In genomic region chr1:165679282-165680036, GRCh38 we compare ENCODE assay signal across 22 cellular contexts. TPM values are rescaled to one million over a fixed set of nuclear protein-coding genes. Genes with fewer than 3 reads are reported as not detected.
DNase-seq lines count a peak whose midpoint lies in the region; ATAC-seq and TF ChIP-seq lines count a peak whose summit lies in the region.
"Had no signal": no experiment of that assay in that cellular context is flagged by ENCODE, and none has a peak within 500 bp of the region (broad histone marks: within the 10 kb centered on the region; RNA-seq: fewer than 3 reads in every experiment).

No MANE protein-coding gene starts in this region.

- no peak overlapping the region for H3T11ph ChIP-seq in H9 (ENCODE audit: low read length)

- peaks cover 78% of the 10 kb centered on the region for H3K36me3 ChIP-seq in WERI-Rb-1
- peaks cover 0 to 60% (median 23%) of the 10 kb centered on the region in 4 donors for H3K36me3 ChIP-seq in right lobe of liver
- peaks cover 0 to 90% (median 84%) of the 10 kb centered on the region in 9 donors for H3K36me3 ChIP-seq in heart left ventricle
- H3K36me3 ChIP-seq in PC-9 (ENCODE audit: low read depth): peaks cover 28% of the 10 kb centered on the region

- H3K4me1 ChIP-seq in H9 (ENCODE audit: insufficient read depth, low read length) (no peaks in the 10 kb centered on the region), right lobe of liver (peaks cover 0 to 17% (median 4%) of the 10 kb centered on the region in 4 donors), heart left ventricle (peaks cover 0 to 7% (median 0%) of the 10 kb centered on the region in 12 donors), PC-9 (replicated peaks; ENCODE audit: insufficient read depth) (no peaks in the 10 kb centered on the region)
- H3K4me1 ChIP-seq: ascending aorta had no signal

- no peak overlapping the region for H4K8ac ChIP-seq in H9 (replicated peaks; ENCODE audit: insufficient read length, low read depth, low read length)

- no peaks in the 10 kb centered on the region for H3K79me2 ChIP-seq in H9 (ENCODE audit: insufficient read depth, low read length)
- no peaks in the 10 kb centered on the region for H3K79me2 ChIP-seq in PC-9 (ENCODE audit: low read depth)

- no peak overlapping the region for H3K4me3 Mint-ChIP-seq in activated T-cell treated with anti-CD3 and anti-CD28 coated beads, Interleukin-2, amount 50 U/mL, for 24 hours
- H3K4me3 Mint-ChIP-seq in H9: no peak overlapping the region
- H3K4me3 Mint-ChIP-seq: CD14-positive monocyte; central memory CD8-positive, alpha-beta T cell had no signal

- H4K91ac ChIP-seq in H9 (ENCODE audit: insufficient read length, low read depth, low read length): no peak overlapping the region

- TF ChIP-seq CTCF in H9 (conservative IDR thresholded peaks at IDR 0.05) (peak; percentile 47; the same call in 2 of the 3 replicates), WERI-Rb-1 (IDR thresholded peaks at IDR 0.05; ENCODE audit: low read depth, low read length) (0 out of 2 replicates have a peak, but pooled peaks have one; percentile 19), right lobe of liver (IDR thresholded peaks at IDR 0.05) (no peak), heart left ventricle (IDR thresholded peaks at IDR 0.05) (no peak), PC-9 (conservative IDR thresholded peaks at IDR 0.05) (no peak)

- H3K27ac Mint-ChIP-seq in activated T-cell treated with anti-CD3 and anti-CD28 coated beads, Interleukin-2, amount 50 U/mL, for 24 hours: peak overlapping the region; percentile 63
- no peak overlapping the region for H3K27ac Mint-ChIP-seq in H9

- H3K4me1 Mint-ChIP-seq in activated T-cell treated with anti-CD3 and anti-CD28 coated beads, Interleukin-2, amount 50 U/mL, for 24 hours (ENCODE audit: low read depth): peaks cover 21% of the 10 kb centered on the region
- no peaks in the 10 kb centered on the region for H3K4me1 Mint-ChIP-seq in H9

- H3K27ac ChIP-seq in H9 (ENCODE audit: insufficient read length, low read depth, low read length) (no peak overlapping the region), WERI-Rb-1 (no peak overlapping the region), right lobe of liver (peak overlapping the region in 2 of 3 donors; percentile 20 to 64), heart left ventricle (no peak overlapping the region), PC-9 (no peak overlapping the region)
- H3K27ac ChIP-seq: ascending aorta, esophagus squamous epithelium, stomach had no signal

- H3K36me3 Mint-ChIP-seq in activated T-cell treated with anti-CD3 and anti-CD28 coated beads, Interleukin-2, amount 50 U/mL, for 24 hours (ENCODE audit: low read depth): peaks cover 88% of the 10 kb centered on the region
- peaks cover 38 to 70% (median 66%) of the 10 kb centered on the region in 3 experiments; a peak in 6 of 7 replicates for H3K36me3 Mint-ChIP-seq in H9 (ENCODE audit: insufficient read depth in 1 of 3, low read depth in 3 of 3)

- no peak overlapping the region for H2BK15ac ChIP-seq in H9 (ENCODE audit: low read depth, low read length)

- H3K9me3 ChIP-seq in H9 (ENCODE audit: control insufficient read depth, low read depth, low read length) (no peaks in the 10 kb centered on the region), WERI-Rb-1 (ENCODE audit: severe bottlenecking) (no peaks in the 10 kb centered on the region), right lobe of liver (no peaks in the 10 kb centered on the region), heart left ventricle (peaks cover 0 to 6% (median 0%) of the 10 kb centered on the region in 12 donors), PC-9 (ENCODE audit: insufficient read depth, low read depth) (no peaks in the 10 kb centered on the region)
- H3K9me3 ChIP-seq: ascending aorta, esophagus squamous epithelium, stomach had no signal

- ATAC-seq in right lobe of liver (no peak), heart left ventricle (no peak)

- H2BK12ac ChIP-seq in H9 (ENCODE audit: insufficient read length, low read depth, low read length): no peak overlapping the region

- H2AK5ac ChIP-seq in H9 (ENCODE audit: insufficient read length, low read length): no peak overlapping the region

- H3K23me2 ChIP-seq in H9 (ENCODE audit: insufficient read length, low read depth, low read length, poor library complexity, severe bottlenecking): no peaks in the 10 kb centered on the region

- no peaks in the 10 kb centered on the region for H4K20me1 ChIP-seq in H9 (ENCODE audit: control insufficient read depth, insufficient read depth, insufficient read length)
- no peaks in the 10 kb centered on the region for H4K20me1 ChIP-seq in PC-9 (ENCODE audit: insufficient read depth)

- no peaks in the 10 kb centered on the region for H3F3A ChIP-seq in PC-9 (ENCODE audit: insufficient read depth, low read depth)

- BruUV-seq in PC-9 (replicated peaks; lab: Mats Ljungman, UMichigan): no TSS peak

- H2AFZ ChIP-seq in H9 (ENCODE audit: low read length): no peak overlapping the region
- no peak overlapping the region for H2AFZ ChIP-seq in PC-9

- H3K79me1 ChIP-seq in H9 (ENCODE audit: insufficient read depth, low read depth, low read length, poor library complexity, severe bottlenecking): no peaks in the 10 kb centered on the region

- H3K27me3 ChIP-seq in H9 (ENCODE audit: insufficient read depth, low read length) (no peaks in the 10 kb centered on the region), WERI-Rb-1 (ENCODE audit: insufficient read depth, low read depth, severe bottlenecking) (no peaks in the 10 kb centered on the region), right lobe of liver (no peaks in the 10 kb centered on the region), heart left ventricle (no peaks in the 10 kb centered on the region), PC-9 (ENCODE audit: insufficient read depth, low read depth) (no peaks in the 10 kb centered on the region)
- H3K27me3 ChIP-seq: ascending aorta, esophagus squamous epithelium, stomach had no signal

- no CpG with 5 or more reads among the region's 1 CpG for WGBS in H9 (ENCODE audit: extremely low coverage, insufficient read length, low lambda C conversion rate)
- WGBS in right lobe of liver (ENCODE audit: insufficient coverage, low coverage, low lambda C conversion rate, missing lambda C conversion rate): 86% methylated on average over 1 of the region's 1 CpG
- 49 to 100% (median 97%) methylated on average over 1 of the region's 1 CpG for WGBS in heart left ventricle, 4 donors

- no peak overlapping the region for H3K4ac ChIP-seq in H9 (ENCODE audit: low read depth, low read length)

- no peak overlapping the region for H2BK5ac ChIP-seq in H9 (ENCODE audit: insufficient read length, low read length)

- H3K9me2 ChIP-seq in PC-9 (ENCODE audit: insufficient read depth): no peaks in the 10 kb centered on the region

- no peak overlapping the region for H3K4me3 ChIP-seq in WERI-Rb-1 (ENCODE audit: low read depth, low read length)
- H3K4me3 ChIP-seq in right lobe of liver: no peak overlapping the region
- H3K4me3 ChIP-seq in heart left ventricle: no peak overlapping the region
- no peak overlapping the region for H3K4me3 ChIP-seq in PC-9
- H3K4me3 ChIP-seq: ascending aorta, esophagus squamous epithelium, stomach had no signal

- no peak overlapping the region for H3K56ac ChIP-seq in H9 (ENCODE audit: insufficient read length, low read depth, low read length)

- no peak overlapping the region for H4K5ac ChIP-seq in H9 (ENCODE audit: insufficient read length, low read depth, low read length)

- CTCF ChIA-PET in PC-9 (lab: Charles Lee): no interaction called here

- H3K9ac ChIP-seq in H9 (ENCODE audit: extremely low read depth, insufficient read length, low read length): no peak overlapping the region

- H2BK120ac ChIP-seq in H9 (ENCODE audit: low read depth, low read length, poor library complexity, severe bottlenecking): no peak overlapping the region

- POLR2A ChIA-PET in PC-9 (lab: Charles Lee; ENCODE audit: unreplicated experiment): no interaction called here

- no peak overlapping the region for H3K23ac ChIP-seq in H9 (ENCODE audit: insufficient read length, low read depth, low read length)

- no peak overlapping the region for H3K18ac ChIP-seq in H9 (ENCODE audit: insufficient read length, low read depth, low read length)

- H3K4me2 ChIP-seq in H9 (ENCODE audit: insufficient read depth, insufficient read length, low read length): no peak overlapping the region
- no peak overlapping the region for H3K4me2 ChIP-seq in PC-9

- TF ChIP-seq POLR2A in right lobe of liver (IDR thresholded peaks at IDR 0.05) (no peak), heart left ventricle (IDR thresholded peaks at IDR 0.05) (no peak)

- no peak for DNase-seq in activated T-cell treated with anti-CD3 and anti-CD28 coated beads, Interleukin-2, amount 50 U/mL, for 24 hours
- DNase-seq in activated T-cell treated with anti-CD3 and anti-CD28 coated beads, Interleukin-2, amount 50 U/mL, for 48 hours: no peak
- DNase-seq in H9 (no peak), WERI-Rb-1 (no peak), right lobe of liver (no peak), heart left ventricle (no peak), epidermal melanocyte (ENCODE audit: insufficient read length, low spot score) (no peak), PC-9 (no peak)
- DNase-seq: ACHN; activated effector memory CD4-positive, alpha-beta T cell treated with anti-CD3 and anti-CD28 coated beads, Interleukin-2, amount 50 U/mL, for 16 hours; DND-41; esophagus squamous epithelium; Kasumi-1; NCI-H1105 treated with DMSO at 0.1 percent for 48 hours; NCI-H510A treated with DMSO at 0.1 percent for 48 hours; SIG-M5; stimulated activated CD4-positive, alpha-beta T cell treated with anti-CD3 and anti-CD28 coated beads, Interleukin-4, amount 100 ng/mL, for 24 hours; T-helper 1 cell had no signal

- no peaks in the 10 kb centered on the region for H3K27me3 Mint-ChIP-seq in activated T-cell treated with anti-CD3 and anti-CD28 coated beads, Interleukin-2, amount 50 U/mL, for 24 hours
- H3K27me3 Mint-ChIP-seq in H9 (ENCODE audit: low read depth): no peaks in the 10 kb centered on the region
- H3K27me3 Mint-ChIP-seq: central memory CD8-positive, alpha-beta T cell had no signal

- H3K9me3 Mint-ChIP-seq in activated T-cell treated with anti-CD3 and anti-CD28 coated beads, Interleukin-2, amount 50 U/mL, for 24 hours: no peaks in the 10 kb centered on the region
- H3K9me3 Mint-ChIP-seq in H9: peaks cover 2 to 5% of the 10 kb centered on the region in 2 experiments; a peak in 3 of 5 replicates
- H3K9me3 Mint-ChIP-seq: central memory CD8-positive, alpha-beta T cell had no signal

- intact Hi-C loops in right lobe of liver (cut with DNase I): no loop called here
- intact Hi-C loops in heart left ventricle (cut with DNase I): no loop called here
- intact Hi-C loops in PC-9 (cut with micrococcal nuclease; ENCODE audit: unreplicated experiment): loop anchor here (1.0 kb wide), 1 partner anchor 10 kb away; no protein-coding TSS in a partner anchor

- H3K14ac ChIP-seq in H9 (ENCODE audit: insufficient read depth, low read length): no peak overlapping the region

- H2BK20ac ChIP-seq in H9 (ENCODE audit: low read depth, low read length, poor library complexity, severe bottlenecking): no peak overlapping the region

RNA-seq across cellular contexts. Expression of gene ALDH9A1, which starts 18.9 kb away (rescaled TPM):
- 55.0 and 56.6 TPM in 2 replicates for total RNA-seq in H9 (2021)
- 100 to 1,000 TPM in 3 of 6 experiments, 10 to 100 TPM in 3; 69.7 to 139 (median 93.8) TPM for total RNA-seq in right lobe of liver
- 10 to 100 TPM; 51.1 to 77.0 (median 66.1) TPM for total RNA-seq in heart left ventricle
- polyA plus RNA-seq in heart left ventricle: 10 to 100 TPM; 21.6 to 41.6 TPM
- 31.8 and 42.5 TPM in 2 replicates for total RNA-seq in PC-9 (2021)

RNA-seq across cellular contexts. Expression of gene MGST3, which starts 48.4 kb away (rescaled TPM):
- total RNA-seq in H9 (2021): 87.7 and 94.7 TPM in 2 replicates
- total RNA-seq in right lobe of liver: 100 to 1,000 TPM in 3 of 6 experiments, 10 to 100 TPM in 3; 74.0 to 141 (median 103) TPM
- 1,000 to 10,000 TPM in 1 of 9 donors, 100 to 1,000 TPM in 8; 408 to 1,027 (median 747) TPM for total RNA-seq in heart left ventricle
- 1,000 to 10,000 TPM in 1 of 2 donors, 100 to 1,000 TPM in 1; 399 to 1,314 TPM for polyA plus RNA-seq in heart left ventricle
- total RNA-seq in PC-9 (2021): 67.2 and 90.1 TPM in 2 replicates

Comparison
In these comparisons a context has a peak if more than half of its experiments do, and no peak if none do; other contexts are left out.
1. H3K27ac ChIP-seq: peak in right lobe of liver (2 of 3); none in H9 (single experiment), WERI-Rb-1 (single experiment), heart left ventricle (0 of 12) and PC-9 (single experiment).
2. CTCF ChIP-seq: peak in H9 (single experiment) and WERI-Rb-1 (single experiment); none in right lobe of liver (0 of 4), heart left ventricle (0 of 12) and PC-9 (single experiment).